In the genomic region with DNA sequence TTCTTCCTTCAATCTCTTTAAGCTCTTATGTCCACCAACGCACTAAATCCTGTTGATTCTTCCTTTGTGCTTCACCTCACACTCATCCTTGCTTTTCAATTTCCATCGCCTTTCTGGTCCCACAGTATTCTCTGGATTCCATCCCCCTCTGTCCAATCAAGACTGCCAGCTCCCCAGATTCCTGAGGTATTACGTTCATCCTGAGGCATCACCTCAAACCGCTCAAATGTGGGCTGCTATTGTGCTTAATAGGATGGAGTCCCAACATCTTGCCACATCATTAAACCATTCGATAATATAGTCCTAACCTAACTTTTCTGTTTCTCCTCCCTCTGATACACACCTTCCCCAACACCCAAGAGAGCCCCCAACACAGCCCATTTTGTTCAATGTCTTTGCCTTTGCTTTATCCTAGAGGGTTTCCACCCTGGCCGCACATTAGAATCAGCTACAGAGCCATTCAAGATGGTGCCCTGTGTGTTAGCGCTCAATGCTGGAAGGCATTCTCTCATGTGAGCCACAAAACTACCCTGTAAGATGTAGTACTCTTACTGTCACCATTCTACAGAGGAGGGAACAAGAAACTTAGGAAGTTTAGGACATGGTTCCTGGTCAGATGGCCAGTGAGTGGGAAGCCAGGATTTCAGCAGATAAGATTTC, we compare ENCODE assay signal across 13 cellular contexts.
"Had no signal": no experiment of that assay in that cellular context is flagged by ENCODE, and none has a peak within 500 bp of the region (broad histone marks: within the 10 kb centered on the region; RNA-seq: fewer than 3 reads in every experiment).

No MANE protein-coding gene starts in this region.

- H3K36me3 ChIP-seq: gastrocnemius medialis, heart right ventricle, tibial artery had no signal

- H3K27ac Mint-ChIP-seq: activated CD4-positive, alpha-beta memory T cell treated with anti-CD3 and anti-CD28 coated beads, Interleukin-2, amount 10 ng/mL, durations not matched to agents 7 days and 5 days; activated CD4-positive, alpha-beta T cell treated with anti-CD3 and anti-CD28 coated beads for 36 hours; T-helper 17 cell had no signal

- H3K9me3 Mint-ChIP-seq: activated CD4-positive, alpha-beta memory T cell treated with anti-CD3 and anti-CD28 coated beads, Interleukin-2, amount 10 ng/mL, durations not matched to agents 7 days and 5 days had no signal

- H3K4me1 Mint-ChIP-seq: activated CD4-positive, alpha-beta memory T cell treated with anti-CD3 and anti-CD28 coated beads, Interleukin-2, amount 10 ng/mL, durations not matched to agents 7 days and 5 days had no signal

- H3K9me3 ChIP-seq: gastrocnemius medialis, heart right ventricle, tibial artery had no signal

- H3K4me3 Mint-ChIP-seq: activated CD4-positive, alpha-beta memory T cell treated with anti-CD3 and anti-CD28 coated beads, Interleukin-2, amount 10 ng/mL, durations not matched to agents 7 days and 5 days; activated CD4-positive, alpha-beta T cell treated with anti-CD3 and anti-CD28 coated beads for 36 hours; naive thymus-derived CD8-positive, alpha-beta T cell; T-helper 17 cell had no signal

- H3K4me3 ChIP-seq: gastrocnemius medialis, heart right ventricle, tibial artery had no signal

- H3K27ac ChIP-seq: epithelial cell of prostate, gastrocnemius medialis, heart right ventricle, tibial artery had no signal

- ATAC-seq: activated CD4-positive, alpha-beta T cell treated with anti-CD3 and anti-CD28 coated beads for 36 hours; gastrocnemius medialis; heart right ventricle; naive thymus-derived CD8-positive, alpha-beta T cell; T-helper 17 cell had no signal

- DNase-seq: activated CD4-positive, alpha-beta memory T cell treated with anti-CD3 and anti-CD28 coated beads, Interleukin-2, amount 10 ng/mL, durations not matched to agents 7 days and 5 days; activated CD4-positive, alpha-beta T cell treated with anti-CD3 and anti-CD28 coated beads for 36 hours; activated naive CD4-positive, alpha-beta T cell treated with Interleukin-2 at 50 U/mL for 16 hours; anterior cingulate cortex; dermis blood vessel endothelial cell; gastrocnemius medialis; heart right ventricle; naive thymus-derived CD8-positive, alpha-beta T cell; stimulated activated CD4-positive, alpha-beta T cell treated with anti-CD3 and anti-CD28 coated beads, Interleukin-4, amount 100 ng/mL, for 24 hours; stimulated activated naive CD4-positive, alpha-beta T cell; T-helper 17 cell; tibial artery had no signal
